Comparison of ENCODE assay signal across 15 cellular contexts in the genomic region with DNA sequence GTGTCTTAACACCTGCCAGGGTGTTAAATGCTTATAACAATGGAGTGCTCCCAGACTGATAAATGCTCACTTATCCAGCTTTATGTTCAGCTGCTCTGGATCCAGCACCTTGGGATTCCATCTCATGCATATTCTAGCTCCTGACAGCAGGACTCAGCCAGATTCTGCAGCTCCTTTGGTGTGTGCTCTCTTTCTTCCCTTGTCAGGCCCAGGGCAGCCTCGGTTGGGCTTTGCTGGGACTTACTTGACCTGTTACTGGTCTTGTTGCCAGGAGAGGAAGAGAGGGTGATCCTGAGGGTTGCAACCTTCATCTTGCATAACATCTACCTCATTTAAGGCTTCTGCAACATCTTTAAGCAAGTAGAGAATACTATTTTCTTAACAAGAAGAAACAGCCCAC.
DNase-seq lines count a peak whose midpoint lies in the region; ATAC-seq, FAIRE-seq and TF ChIP-seq lines count a peak whose summit lies in the region.
"Had no signal": no experiment of that assay in that cellular context is flagged by ENCODE, and none has a peak within 500 bp of the region (broad histone marks: within the 10 kb centered on the region; RNA-seq: fewer than 3 reads in every experiment).

No MANE protein-coding gene starts in this region.

- no peak overlapping the region for H3K4me3 ChIP-seq in neutrophil (ENCODE audit: low read depth in 1 of 2, low read length in 1 of 2)
- H3K4me3 ChIP-seq: BLaER1 treated with 17β-estradiol and CSF1 and Interleukin-3, amounts not matched to agents 10 nM and 100 nM; GM23338 had no signal

- no peaks in the 10 kb centered on the region for H3K27me3 ChIP-seq in neutrophil
- H3K27me3 ChIP-seq: BLaER1 treated with 17β-estradiol and CSF1 and Interleukin-3, amounts not matched to agents 10 nM and 100 nM had no signal

- peak overlapping the region; percentile 57 for H3K27ac ChIP-seq in neutrophil
- H3K27ac ChIP-seq: BLaER1 treated with 17β-estradiol and CSF1 and Interleukin-3, amounts not matched to agents 10 nM and 100 nM had no signal

- no peak overlapping the region for H3K4me3 Mint-ChIP-seq in dendritic cell treated with granulocyte-macrophage colony-stimulating factor and Interleukin-4, amounts not matched to agents 40 ng/mL and 50 ng/mL, for 4 days
- H3K4me3 Mint-ChIP-seq: CD4-positive, alpha-beta T cell; GM23338 had no signal

- H3K27me3 Mint-ChIP-seq in dendritic cell treated with granulocyte-macrophage colony-stimulating factor and Interleukin-4, amounts not matched to agents 40 ng/mL and 50 ng/mL, for 4 days, result peaks cover 7% of the 10 kb centered on the region

- ATAC-seq in SK-N-SH treated with all-trans-retinoic acid at 6 μM for 48 hours, result no peak
- ATAC-seq: GM23338 had no signal

- H3K4me1 Mint-ChIP-seq in dendritic cell treated with granulocyte-macrophage colony-stimulating factor and Interleukin-4, amounts not matched to agents 40 ng/mL and 50 ng/mL, for 4 days (ENCODE audit: low read depth), result peaks cover 7% of the 10 kb centered on the region
- H3K4me1 Mint-ChIP-seq: GM23338 had no signal

- H3K4me1 ChIP-seq in neutrophil (ENCODE audit: control insufficient read depth in 1 of 2, insufficient read depth in 1 of 2, low read depth in 1 of 2, low read length in 1 of 2), result peaks cover 15 to 18% of the 10 kb centered on the region in 2 experiments

- H3K9me3 ChIP-seq in neutrophil, result no peaks in the 10 kb centered on the region

- no peaks in the 10 kb centered on the region for H3K36me3 ChIP-seq in neutrophil
- H3K36me3 ChIP-seq: BLaER1 treated with 17β-estradiol and CSF1 and Interleukin-3, amounts not matched to agents 10 nM and 100 nM had no signal

- FAIRE-seq in HTR-8/SVneo (lab: Jason Lieb, UNC), result peak; percentile 4
- FAIRE-seq: D721Med, GM12891 had no signal

- no peaks in the 10 kb centered on the region for H3K36me3 Mint-ChIP-seq in dendritic cell treated with granulocyte-macrophage colony-stimulating factor and Interleukin-4, amounts not matched to agents 40 ng/mL and 50 ng/mL, for 4 days (ENCODE audit: low read depth)

- no peak for TF ChIP-seq CTCF in neutrophil (IDR thresholded peaks at IDR 0.05)

- H3K9me3 Mint-ChIP-seq in dendritic cell treated with granulocyte-macrophage colony-stimulating factor and Interleukin-4, amounts not matched to agents 40 ng/mL and 50 ng/mL, for 4 days, result peaks cover 9% of the 10 kb centered on the region
- H3K9me3 Mint-ChIP-seq: CD4-positive, alpha-beta T cell had no signal

- H3K27ac Mint-ChIP-seq in dendritic cell treated with granulocyte-macrophage colony-stimulating factor and Interleukin-4, amounts not matched to agents 40 ng/mL and 50 ng/mL, for 4 days, result peak overlapping the region; percentile 4
- H3K27ac Mint-ChIP-seq: CD4-positive, alpha-beta T cell; GM23338 had no signal

- DNase-seq in D341Med (ENCODE audit: low spot score) (peak; percentile 46), HTR-8/SVneo (ENCODE audit: insufficient read length, low spot score) (no peak), COR-L47 (lab: John Stamatoyannopoulos, UW) (no peak), DMS53 treated with DMSO at 0.1 percent for 48 hours (lab: John Stamatoyannopoulos, UW; ENCODE audit: unreplicated experiment) (no peak)
- DNase-seq: ACHN; CD4-positive, alpha-beta T cell; DMS53; H7 had no signal

- intact Hi-C loops in dendritic cell treated with granulocyte-macrophage colony-stimulating factor and Interleukin-4, amounts not matched to agents 40 ng/mL and 50 ng/mL, for 4 days (cut with micrococcal nuclease), result no loop called here

TF ChIP-seq in SK-N-SH treated with all-trans-retinoic acid at 6 μM for 48 hours, 23 proteins besides CTCF, POLR2A, EP300 and RAD21:
- TF ChIP-seq BACH2 (CRISPR knock-in tag; IDR thresholded peaks at IDR 0.05; ENCODE audit: borderline replicate concordance), result no peak
- TF ChIP-seq RARB (CRISPR knock-in tag; IDR thresholded peaks at IDR 0.05), result no peak
- TF ChIP-seq GLIS3 (CRISPR knock-in tag; IDR thresholded peaks at IDR 0.05), result no peak
- no peak for TF ChIP-seq SNAI2 (CRISPR knock-in tag; IDR thresholded peaks at IDR 0.05)
